In genomic region chr9:129697111-129697955, GRCh38 we compare ENCODE assay signal across 8 cellular contexts. TPM values are rescaled to one million over a fixed set of nuclear protein-coding genes. Genes with fewer than 3 reads are reported as not detected.
DNase-seq lines count a peak whose midpoint lies in the region; ATAC-seq, FAIRE-seq and TF ChIP-seq lines count a peak whose summit lies in the region.

No MANE protein-coding gene starts in this region.

- peaks cover 5% of the 10 kb centered on the region for H3K4me1 Mint-ChIP-seq in activated naive CD4-positive, alpha-beta T cell treated with anti-CD3 and anti-CD28 coated beads for 36 hours (ENCODE audit: low read depth)

- peak overlapping the region; percentile 69 for H3K4me3 Mint-ChIP-seq in activated naive CD4-positive, alpha-beta T cell treated with anti-CD3 and anti-CD28 coated beads for 36 hours

- H3K4me3 ChIP-seq in A673 (ENCODE audit: low read depth, low read length, poor library complexity, severe bottlenecking) (peak overlapping the region; percentile 47), skeletal muscle tissue (ENCODE audit: low read length in 3 of 3) (peak overlapping the region; percentile 32 to 49 (median 49)), small intestine (ENCODE audit: low read depth in 1 of 2, low read length in 2 of 2) (no peak overlapping the region)

- H3K27me3 ChIP-seq in A673 (replicated peaks; ENCODE audit: insufficient read depth, low read depth, low read length, poor library complexity), result no peaks in the 10 kb centered on the region
- peaks cover 24 to 59% (median 47%) of the 10 kb centered on the region in 3 donors for H3K27me3 ChIP-seq in skeletal muscle tissue (ENCODE audit: control insufficient read depth in 3 of 3, insufficient read depth in 3 of 3, low read length in 3 of 3)
- H3K27me3 ChIP-seq in small intestine (ENCODE audit: control insufficient read depth in 2 of 2, insufficient read depth in 2 of 2, low read length in 2 of 2), result peaks cover 0 to 4% of the 10 kb centered on the region in 2 donors

- POLR2A ChIA-PET in A673 (lab: Charles Lee; ENCODE audit: low non-redundant PET), result interaction anchor here (0.7 kb wide), 1 partner anchor 36 kb away, joined by 4 read pairs; no protein-coding TSS in a partner anchor

- CTCF ChIA-PET in A673 (lab: Charles Lee), result interaction anchor here (0.6 kb wide), 1 partner anchor 16 kb away, joined by 15 read pairs; no protein-coding TSS in a partner anchor
- CTCF ChIA-PET in activated naive CD4-positive, alpha-beta T cell treated with anti-CD3 and anti-CD28 coated beads for 36 hours (lab: Charles Lee), result interaction anchor here (0.6 to 1.5 kb wide), 3 partner anchors 29 to 189 kb away, joined by 3 to 4 read pairs (median 3); no protein-coding TSS in a partner anchor

- no TSS peak for BruUV-seq in A673 (replicated peaks; lab: Mats Ljungman, UMichigan)

- DNase-seq in A673 (ENCODE audit: low spot score) (peak; percentile 72), M059J (ENCODE audit: low read depth) (peak; percentile 50), left cardiac atrium (peak; percentile 80), small intestine (no peak), DMS114 treated with DMSO at 0.1 percent for 48 hours (lab: John Stamatoyannopoulos, UW; ENCODE audit: unreplicated experiment) (no peak)
- DNase-seq in activated naive CD4-positive, alpha-beta T cell treated with anti-CD3 and anti-CD28 coated beads for 36 hours, result peak; percentile 89

- H3K9ac ChIP-seq in skeletal muscle tissue (ENCODE audit: low read depth in 1 of 3, low read length in 3 of 3), result peak overlapping the region; percentile 12 to 57 (median 38)

- ATAC-seq in left cardiac atrium (peak; percentile 62 to 67), HG03378 (IDR thresholded peaks at IDR 0.05; ENCODE audit: unreplicated experiment) (no peak)

- peaks cover 25% of the 10 kb centered on the region for H3K27me3 Mint-ChIP-seq in activated naive CD4-positive, alpha-beta T cell treated with anti-CD3 and anti-CD28 coated beads for 36 hours (ENCODE audit: low read depth)

- TF ChIP-seq CTCF in A673 (conservative IDR thresholded peaks at IDR 0.05; ENCODE audit: low read depth, low read length), result no peak

- H3K27ac ChIP-seq in A673 (ENCODE audit: low read depth, low read length, poor library complexity, severe bottlenecking) (peak overlapping the region; percentile 85), skeletal muscle tissue (ENCODE audit: low read depth, low read length) (peak overlapping the region; percentile 64), small intestine (ENCODE audit: low read depth in 1 of 2, low read length in 1 of 2) (peak overlapping the region in 1 of 2 donors; percentile 81)

- H3K9me3 Mint-ChIP-seq in activated naive CD4-positive, alpha-beta T cell treated with anti-CD3 and anti-CD28 coated beads for 36 hours, result peaks cover 2% of the 10 kb centered on the region

- 1 to 5% (median 2%) methylated on average over 26 to 76 of the region's 76 CpGs for WGBS in small intestine, 3 donors

- H3K36me3 Mint-ChIP-seq in activated naive CD4-positive, alpha-beta T cell treated with anti-CD3 and anti-CD28 coated beads for 36 hours (ENCODE audit: low read depth), result no peaks in the 10 kb centered on the region

- H3K27ac Mint-ChIP-seq in activated naive CD4-positive, alpha-beta T cell treated with anti-CD3 and anti-CD28 coated beads for 36 hours, result peak overlapping the region; percentile 68

- FAIRE-seq in small intestine (lab: Jason Lieb, UNC), result no peak

- H3K9me3 ChIP-seq in A673 (ENCODE audit: low read depth, low read length, poor library complexity, severe bottlenecking) (no peaks in the 10 kb centered on the region), skeletal muscle tissue (ENCODE audit: control insufficient read depth in 3 of 3, low read length in 3 of 3) (no peaks in the 10 kb centered on the region), small intestine (ENCODE audit: control insufficient read depth, low read depth) (no peaks in the 10 kb centered on the region)

- intact Hi-C loops in A673 (cut with micrococcal nuclease; ENCODE audit: unreplicated experiment), result no loop called here
- intact Hi-C loops in activated naive CD4-positive, alpha-beta T cell treated with anti-CD3 and anti-CD28 coated beads for 36 hours (cut with micrococcal nuclease), result no loop called here
- intact Hi-C loops in left cardiac atrium (cut with DNase I), result no loop called here

- H3K36me3 ChIP-seq in A673 (ENCODE audit: insufficient read depth, low read length, poor library complexity, severe bottlenecking), result no peaks in the 10 kb centered on the region
- H3K36me3 ChIP-seq in skeletal muscle tissue (ENCODE audit: control insufficient read depth in 3 of 3, insufficient read depth in 3 of 3, low read length in 3 of 3), result no peaks in the 10 kb centered on the region
- no peaks in the 10 kb centered on the region for H3K36me3 ChIP-seq in small intestine (ENCODE audit: control insufficient read depth in 2 of 2, insufficient read depth in 2 of 2, low read length in 2 of 2)

- peaks cover 22% of the 10 kb centered on the region for H3K4me1 ChIP-seq in A673 (ENCODE audit: insufficient read depth, low read length, poor library complexity, severe bottlenecking)
- peaks cover 5 to 8% (median 7%) of the 10 kb centered on the region in 3 donors for H3K4me1 ChIP-seq in skeletal muscle tissue (ENCODE audit: control insufficient read depth in 3 of 3, insufficient read depth in 3 of 3, low read length in 3 of 3)
- peaks cover 0 to 3% of the 10 kb centered on the region in 2 donors for H3K4me1 ChIP-seq in small intestine (ENCODE audit: control insufficient read depth in 2 of 2, insufficient read depth in 1 of 2, low read depth in 1 of 2, low read length in 1 of 2)

RNA-seq across cellular contexts. Expression of gene PRRX2, which starts 31.9 kb away (rescaled TPM):
- total RNA-seq in A673 (2021), result 12.7 and 16.6 TPM in 2 replicates
- 0.17 and 0.20 TPM in 2 replicates for total RNA-seq in M059J (2014; rRNA removed; shearing (Covaris generic))
- total RNA-seq in activated naive CD4-positive, alpha-beta T cell treated with anti-CD3 and anti-CD28 coated beads for 36 hours, result under 1 TPM; 0.69 to 0.83 TPM
- total RNA-seq in left cardiac atrium, result 1 to 10 TPM; 1.8 to 5.3 TPM
- 3.1 TPM for total RNA-seq in skeletal muscle tissue
- 1 to 10 TPM in 1 of 3 donors, not detected in 2; 1.8 TPM for polyA plus RNA-seq in small intestine

RNA-seq across cellular contexts. Expression of gene ASB6, which starts 55.4 kb away (rescaled TPM):
- total RNA-seq in A673 (2021) (30.4 and 36.5 TPM in 2 replicates), left cardiac atrium (10 to 100 TPM in 1 of 2 donors, 1 to 10 TPM in 1; 8.3 to 11.6 TPM), skeletal muscle tissue (4.2 TPM)
- total RNA-seq in M059J (2014; rRNA removed; shearing (Covaris generic)), result 17.4 TPM in 2 replicates
- 10 to 100 TPM; 13.0 to 13.8 TPM for total RNA-seq in activated naive CD4-positive, alpha-beta T cell treated with anti-CD3 and anti-CD28 coated beads for 36 hours
- polyA plus RNA-seq in small intestine, result 10 to 100 TPM; 11.9 to 14.9 (median 14.1) TPM

RNA-seq across cellular contexts. Expression of gene PTGES, which starts 55.5 kb away (rescaled TPM):
- total RNA-seq in A673 (2021) (0.80 and 1.4 TPM in 2 replicates), left cardiac atrium (1 to 10 TPM; 4.5 to 7.9 TPM), skeletal muscle tissue (12.5 TPM)
- total RNA-seq in M059J (2014; rRNA removed; shearing (Covaris generic)), result 0.10 and 1.0 TPM in 2 replicates
- total RNA-seq in activated naive CD4-positive, alpha-beta T cell treated with anti-CD3 and anti-CD28 coated beads for 36 hours, result under 1 TPM; 0.31 to 0.44 TPM
- polyA plus RNA-seq in small intestine, result 1 to 10 TPM in 2 of 3 donors, not detected in 1; 1.6 to 8.4 TPM

Comparison
In these comparisons a context has a peak if more than half of its experiments do, and no peak if none do; other contexts are left out.
1. DNase-seq: peak in A673 (single experiment), M059J (single experiment), activated naive CD4-positive, alpha-beta T cell treated with anti-CD3 and anti-CD28 coated beads for 36 hours (single experiment) and left cardiac atrium (single experiment); none in small intestine (single experiment) and DMS114 treated with DMSO at 0.1 percent for 48 hours (single experiment).
2. H3K4me3 ChIP-seq: peak in A673 (single experiment) and skeletal muscle tissue (3 of 3); none in small intestine (0 of 2).